15 cellular contexts compared by ENCODE assay signal in genomic region chr15:98906712-98907083, GRCh38.
DNase-seq lines count a peak whose midpoint lies in the region; ATAC-seq and TF ChIP-seq lines count a peak whose summit lies in the region.
"Had no signal": no experiment of that assay in that cellular context is flagged by ENCODE, and none has a peak within 500 bp of the region (broad histone marks: within the 10 kb centered on the region; RNA-seq: fewer than 3 reads in every experiment).

No MANE protein-coding gene starts in this region.

- no peak overlapping the region for H3K4me2 ChIP-seq in trophoblast cell (ENCODE audit: low read length)

- no peak overlapping the region for H3K4ac ChIP-seq in trophoblast cell (ENCODE audit: low read depth, low read length)

- no peak overlapping the region for H4K8ac ChIP-seq in trophoblast cell (ENCODE audit: low read depth, low read length)

- TF ChIP-seq CTCF in VCaP (conservative IDR thresholded peaks at IDR 0.05): no peak
- no peak for TF ChIP-seq CTCF in gastroesophageal sphincter (IDR thresholded peaks at IDR 0.05)
- TF ChIP-seq CTCF in omental fat pad (IDR thresholded peaks at IDR 0.05): no peak

- POLR2A ChIA-PET in activated CD8-positive, alpha-beta T cell treated with anti-CD3 and anti-CD28 coated beads, Interleukin-2, amount 10 ng/mL, durations not matched to agents 7 days and 5 days (lab: Charles Lee): no interaction called here

- no peak overlapping the region for H3K14ac ChIP-seq in trophoblast cell (ENCODE audit: low read length)

- peak; percentile 49 for DNase-seq in Daoy (ENCODE audit: low read depth)
- no peak for DNase-seq in trophoblast cell
- no peak for DNase-seq in omental fat pad (ENCODE audit: low spot score)
- no peak for DNase-seq in activated CD8-positive, alpha-beta T cell treated with anti-CD3 and anti-CD28 coated beads, Interleukin-2, amount 10 ng/mL, durations not matched to agents 7 days and 5 days
- DNase-seq: activated CD4-positive, alpha-beta memory T cell treated with anti-CD3 and anti-CD28 coated beads for 36 hours; MM.1S; NCI-H774; retina had no signal

- no peak for TF ChIP-seq POLR2A in gastroesophageal sphincter (IDR thresholded peaks at IDR 0.05)

- peak overlapping the region; percentile 20 for H2BK12ac ChIP-seq in trophoblast cell (ENCODE audit: low read length)

- H3K79me1 ChIP-seq in trophoblast cell (ENCODE audit: low read length): peaks cover 22% of the 10 kb centered on the region

- H4K91ac ChIP-seq in trophoblast cell (ENCODE audit: low read depth, low read length): peak overlapping the region; percentile 7

- no peak overlapping the region for H3K27ac Mint-ChIP-seq in activated CD8-positive, alpha-beta T cell treated with anti-CD3 and anti-CD28 coated beads, Interleukin-2, amount 10 ng/mL, durations not matched to agents 7 days and 5 days
- H3K27ac Mint-ChIP-seq: activated CD4-positive, alpha-beta memory T cell treated with anti-CD3 and anti-CD28 coated beads for 36 hours; CD14-positive monocyte had no signal

- TF ChIP-seq EP300 in gastroesophageal sphincter (IDR thresholded peaks at IDR 0.05): no peak

- peak overlapping the region; percentile 6 for H2BK120ac ChIP-seq in trophoblast cell (ENCODE audit: insufficient read depth, low read length, poor library complexity)

- no peaks in the 10 kb centered on the region for H3K36me3 Mint-ChIP-seq in activated CD8-positive, alpha-beta T cell treated with anti-CD3 and anti-CD28 coated beads, Interleukin-2, amount 10 ng/mL, durations not matched to agents 7 days and 5 days (ENCODE audit: low read depth)
- H3K36me3 Mint-ChIP-seq: activated naive CD4-positive, alpha-beta T cell treated with anti-CD3 and anti-CD28 coated beads, Interleukin-2, amount 50 U/mL, for 72 hours had no signal

- H2BK5ac ChIP-seq in trophoblast cell (ENCODE audit: low read depth, low read length, poor library complexity): no peak overlapping the region

- H3K79me2 ChIP-seq in trophoblast cell (ENCODE audit: control insufficient read depth, insufficient read depth, low read length, poor library complexity): no peaks in the 10 kb centered on the region

- H3K4me3 ChIP-seq in gastroesophageal sphincter (no peak overlapping the region), trophoblast cell (ENCODE audit: low read depth, low read length) (no peak overlapping the region)

- no peak overlapping the region for H3K4me3 Mint-ChIP-seq in activated CD8-positive, alpha-beta T cell treated with anti-CD3 and anti-CD28 coated beads, Interleukin-2, amount 10 ng/mL, durations not matched to agents 7 days and 5 days
- H3K4me3 Mint-ChIP-seq: activated CD4-positive, alpha-beta memory T cell treated with anti-CD3 and anti-CD28 coated beads for 36 hours; CD14-positive monocyte had no signal

- peak overlapping the region; percentile 66 for H3K18ac ChIP-seq in trophoblast cell (ENCODE audit: low read length)

- no peak overlapping the region for H2AFZ ChIP-seq in trophoblast cell (ENCODE audit: insufficient read depth, low read length, poor library complexity)

- no peak overlapping the region for H3K9ac ChIP-seq in trophoblast cell (ENCODE audit: low read length)

- H3K9me3 Mint-ChIP-seq in activated CD8-positive, alpha-beta T cell treated with anti-CD3 and anti-CD28 coated beads, Interleukin-2, amount 10 ng/mL, durations not matched to agents 7 days and 5 days (ENCODE audit: insufficient read depth): no peaks in the 10 kb centered on the region
- H3K9me3 Mint-ChIP-seq: activated CD4-positive, alpha-beta memory T cell treated with anti-CD3 and anti-CD28 coated beads for 36 hours; activated naive CD4-positive, alpha-beta T cell treated with anti-CD3 and anti-CD28 coated beads, Interleukin-2, amount 50 U/mL, for 72 hours; CD14-positive monocyte had no signal

- H3K4me1 ChIP-seq in gastroesophageal sphincter: peaks cover 0 to 42% (median 4%) of the 10 kb centered on the region in 3 donors
- peaks cover 22 to 33% of the 10 kb centered on the region in 2 experiments for H3K4me1 ChIP-seq in trophoblast cell (ENCODE audit: control insufficient read depth in 1 of 2, insufficient read depth in 2 of 2, low read length in 2 of 2)

- ATAC-seq in gastroesophageal sphincter: peak; percentile 41
- no peak for ATAC-seq in GM21447 (IDR thresholded peaks at IDR 0.05; ENCODE audit: unreplicated experiment)
- ATAC-seq in omental fat pad (ENCODE audit: low FRiP score): no peak
- ATAC-seq in GM19467 (IDR thresholded peaks at IDR 0.05; ENCODE audit: unreplicated experiment): no peak
- ATAC-seq in activated CD8-positive, alpha-beta T cell treated with anti-CD3 and anti-CD28 coated beads, Interleukin-2, amount 10 ng/mL, durations not matched to agents 7 days and 5 days: no peak
- ATAC-seq: activated naive CD4-positive, alpha-beta T cell treated with anti-CD3 and anti-CD28 coated beads, Interleukin-2, amount 50 U/mL, for 72 hours; HCT116 had no signal

- CTCF ChIA-PET in activated CD8-positive, alpha-beta T cell treated with anti-CD3 and anti-CD28 coated beads, Interleukin-2, amount 10 ng/mL, durations not matched to agents 7 days and 5 days (lab: Charles Lee): interaction anchor here (2.5 kb wide), 1 partner anchor 170 kb away, joined by 8 read pairs; no protein-coding TSS in a partner anchor

- H3K27ac ChIP-seq in VCaP: peak overlapping the region; percentile 54
- H3K27ac ChIP-seq in gastroesophageal sphincter: peak overlapping the region in 2 of 4 donors; percentile 28 to 31
- no peak overlapping the region for H3K27ac ChIP-seq in trophoblast cell (ENCODE audit: low read depth, low read length)

- no peaks in the 10 kb centered on the region for H3K27me3 ChIP-seq in gastroesophageal sphincter
- no peaks in the 10 kb centered on the region for H3K27me3 ChIP-seq in trophoblast cell (ENCODE audit: insufficient read depth, low read length)

- no peaks in the 10 kb centered on the region for H3K27me3 Mint-ChIP-seq in activated CD8-positive, alpha-beta T cell treated with anti-CD3 and anti-CD28 coated beads, Interleukin-2, amount 10 ng/mL, durations not matched to agents 7 days and 5 days (ENCODE audit: low read depth)
- H3K27me3 Mint-ChIP-seq: activated CD4-positive, alpha-beta memory T cell treated with anti-CD3 and anti-CD28 coated beads for 36 hours had no signal

- H3K4me1 Mint-ChIP-seq in activated CD8-positive, alpha-beta T cell treated with anti-CD3 and anti-CD28 coated beads, Interleukin-2, amount 10 ng/mL, durations not matched to agents 7 days and 5 days (ENCODE audit: low read depth): no peaks in the 10 kb centered on the region

- H3K9me3 ChIP-seq in gastroesophageal sphincter (no peaks in the 10 kb centered on the region), trophoblast cell (ENCODE audit: insufficient read depth, low read depth, low read length) (no peaks in the 10 kb centered on the region)

- peaks cover 0 to 37% of the 10 kb centered on the region in 2 donors for H3K36me3 ChIP-seq in gastroesophageal sphincter
- peaks cover 33 to 49% of the 10 kb centered on the region in 2 experiments for H3K36me3 ChIP-seq in trophoblast cell (ENCODE audit: control insufficient read depth in 1 of 2, insufficient read depth in 2 of 2, low read length in 2 of 2)

- H4K12ac ChIP-seq in trophoblast cell (ENCODE audit: low read depth, low read length): no peak overlapping the region

- H2AK5ac ChIP-seq in trophoblast cell (ENCODE audit: low read length): no peak overlapping the region

- WGBS in gastroesophageal sphincter (ENCODE audit: low coverage in 1 of 2), 2 donors: 47% methylated on average over 4 of the region's 6 CpGs; no CpG with 5 or more reads in 1 of the 2 donors
- no CpG with 5 or more reads among the region's 6 CpGs for WGBS in trophoblast cell (ENCODE audit: extremely low coverage, insufficient coverage, insufficient read length)

- no peak overlapping the region for H3K23ac ChIP-seq in trophoblast cell (ENCODE audit: low read length)
